ENCODE assay signal across 8 cellular contexts in genomic region chr14:68598621-68599447, GRCh38.
DNase-seq lines count a peak whose midpoint lies in the region; ATAC-seq, FAIRE-seq and TF ChIP-seq lines count a peak whose summit lies in the region.

No MANE protein-coding gene starts in this region.

- no peaks in the 10 kb centered on the region for H3K36me3 ChIP-seq in HUES48 (ENCODE audit: control insufficient read depth, insufficient read depth, low read length)
- H3K36me3 ChIP-seq in body of pancreas (replicated peaks in 1 of 2; ENCODE audit: insufficient read depth in 1 of 2, low read depth in 2 of 2): no peaks in the 10 kb centered on the region
- no peaks in the 10 kb centered on the region for H3K36me3 ChIP-seq in keratinocyte (ENCODE audit: control insufficient read depth in 2 of 2, extremely low read depth in 1 of 2, insufficient read depth in 2 of 2, low read length in 2 of 2)
- H3K36me3 ChIP-seq in spleen: no peaks in the 10 kb centered on the region

- peaks cover 8% of the 10 kb centered on the region for H3K9me3 Mint-ChIP-seq in activated CD4-positive, alpha-beta T cell treated with anti-CD3 and anti-CD28 coated beads, Interleukin-2, amount 10 ng/mL, durations not matched to agents 24 days and 14 days

- no peaks in the 10 kb centered on the region for H3K27me3 Mint-ChIP-seq in activated CD4-positive, alpha-beta T cell treated with anti-CD3 and anti-CD28 coated beads, Interleukin-2, amount 10 ng/mL, durations not matched to agents 24 days and 14 days

- no peak overlapping the region for H3K4me3 ChIP-seq in HUES48 (ENCODE audit: low read depth, low read length)
- H3K4me3 ChIP-seq in body of pancreas: no peak overlapping the region
- no peak overlapping the region for H3K4me3 ChIP-seq in keratinocyte (ENCODE audit: control insufficient read depth in 2 of 3, extremely low read depth in 1 of 3, insufficient read depth in 2 of 3, low read depth in 1 of 3, low read length in 3 of 3)
- H3K4me3 ChIP-seq in spleen: peak overlapping the region in 1 of 8 donors; percentile 54

- dilution Hi-C loops in keratinocyte (cut with MboI; ENCODE audit: extremely low pct_ligation_motif_present, low sequenced_read_pairs): no loop called here

- no peaks in the 10 kb centered on the region for H3K9me1 ChIP-seq in keratinocyte (ENCODE audit: control insufficient read depth, extremely low read depth, insufficient read depth, low read length)

- intact Hi-C loops in body of pancreas (cut with DNase I): no loop called here
- intact Hi-C loops in spleen (cut with DNase I; ENCODE audit: low total_unique reads): no loop called here
- intact Hi-C loops in activated CD4-positive, alpha-beta T cell treated with anti-CD3 and anti-CD28 coated beads, Interleukin-2, amount 10 ng/mL, durations not matched to agents 24 days and 14 days (cut with micrococcal nuclease): no loop called here

- H3K9me3 ChIP-seq in HUES48 (ENCODE audit: control insufficient read depth, insufficient read depth, low read length): no peaks in the 10 kb centered on the region
- H3K9me3 ChIP-seq in body of pancreas: no peaks in the 10 kb centered on the region
- no peaks in the 10 kb centered on the region for H3K9me3 ChIP-seq in keratinocyte (ENCODE audit: control insufficient read depth, low read depth, low read length)
- no peaks in the 10 kb centered on the region for H3K9me3 ChIP-seq in spleen

- peak; percentile 53 to 87 (median 83) for TF ChIP-seq POLR2A in body of pancreas (IDR thresholded peaks at IDR 0.05)
- no peak for TF ChIP-seq POLR2A in spleen (IDR thresholded peaks at IDR 0.05)

- ATAC-seq in body of pancreas: peak; percentile 87

- H3K27me3 ChIP-seq in HUES48 (ENCODE audit: control insufficient read depth, insufficient read depth, low read length): no peaks in the 10 kb centered on the region
- no peaks in the 10 kb centered on the region for H3K27me3 ChIP-seq in body of pancreas
- H3K27me3 ChIP-seq in keratinocyte (ENCODE audit: control insufficient read depth, extremely low read depth, insufficient read depth, low read length): no peaks in the 10 kb centered on the region
- H3K27me3 ChIP-seq in spleen (replicated peaks in 1 of 7): no peaks in the 10 kb centered on the region

- 18 to 22% methylated on average over 19 to 22 of the region's 22 CpGs for WGBS in body of pancreas, 2 donors
- 42 to 65% (median 52%) methylated on average over 22 of the region's 22 CpGs for WGBS in spleen, 5 donors

- H3K27ac Mint-ChIP-seq in activated CD4-positive, alpha-beta T cell treated with anti-CD3 and anti-CD28 coated beads, Interleukin-2, amount 10 ng/mL, durations not matched to agents 24 days and 14 days: no peak overlapping the region

- H3K9ac ChIP-seq in HUES48 (ENCODE audit: low read depth, low read length) (no peak overlapping the region), keratinocyte (ENCODE audit: control insufficient read depth, extremely low read depth, insufficient read depth, low read length) (no peak overlapping the region)

- H3K4me1 ChIP-seq in HUES48 (ENCODE audit: control insufficient read depth, insufficient read depth, low read length) (peaks cover 9% of the 10 kb centered on the region), body of pancreas (peaks cover 54% of the 10 kb centered on the region), keratinocyte (ENCODE audit: control insufficient read depth, extremely low read depth, insufficient read depth, low read length) (peaks cover 12% of the 10 kb centered on the region), spleen (peaks cover 0 to 36% (median 18%) of the 10 kb centered on the region in 6 donors)

- DNase-seq in body of pancreas (peak; percentile 74 to 89 (median 83)), keratinocyte (ENCODE audit: low read depth, low spot score) (no peak), spleen (peak; percentile 86), NCI-H1436 treated with DMSO at 0.1 percent for 48 hours (lab: John Stamatoyannopoulos, UW) (no peak), DMS53 treated with DMSO at 0.1 percent for 48 hours (lab: John Stamatoyannopoulos, UW; ENCODE audit: unreplicated experiment) (no peak)
- no peak for DNase-seq in stimulated activated CD4-positive, alpha-beta T cell treated with anti-CD3 and anti-CD28 coated beads, Interleukin-4, amount 100 ng/mL, for 24 hours
- DNase-seq in activated CD4-positive, alpha-beta T cell treated with anti-CD3 and anti-CD28 coated beads, Interleukin-2, amount 10 ng/mL, durations not matched to agents 24 days and 14 days: no peak

- no peak overlapping the region for H3K4me3 Mint-ChIP-seq in activated CD4-positive, alpha-beta T cell treated with anti-CD3 and anti-CD28 coated beads, Interleukin-2, amount 10 ng/mL, durations not matched to agents 24 days and 14 days

- peak in 3 of 7 experiments; percentile 22 to 30 (median 22) for TF ChIP-seq CTCF in body of pancreas (IDR thresholded peaks at IDR 0.05)
- TF ChIP-seq CTCF in keratinocyte (optimal IDR thresholded peaks at IDR 0.05 in 1 of 3, IDR thresholded peaks at IDR 0.05 in 1 of 3, conservative IDR thresholded peaks at IDR 0.05 in 1 of 3; ENCODE audit: extremely low read depth in 1 of 3, insufficient read depth in 2 of 3, low read length in 3 of 3): no peak
- no peak for TF ChIP-seq CTCF in spleen (IDR thresholded peaks at IDR 0.05 in 8 of 11, conservative IDR thresholded peaks at IDR 0.05 in 3 of 11)

- peaks cover 6% of the 10 kb centered on the region for H3K4me1 Mint-ChIP-seq in activated CD4-positive, alpha-beta T cell treated with anti-CD3 and anti-CD28 coated beads, Interleukin-2, amount 10 ng/mL, durations not matched to agents 24 days and 14 days

- H3K79me2 ChIP-seq in keratinocyte (ENCODE audit: control insufficient read depth, insufficient read depth, low read length): no peaks in the 10 kb centered on the region

- no peak overlapping the region for H2AFZ ChIP-seq in keratinocyte (ENCODE audit: control insufficient read depth, low read length)

- H3K4me2 ChIP-seq in keratinocyte (ENCODE audit: control insufficient read depth, extremely low read depth, insufficient read depth, low read depth, low read length): no peak overlapping the region

- peak overlapping the region; percentile 65 for H3K27ac ChIP-seq in HUES48 (ENCODE audit: low read depth, low read length)
- peak overlapping the region; percentile 95 to 99 (median 97) for H3K27ac ChIP-seq in body of pancreas
- H3K27ac ChIP-seq in keratinocyte (ENCODE audit: control insufficient read depth, insufficient read depth, low read length): peak overlapping the region; percentile 29
- H3K27ac ChIP-seq in spleen: peak overlapping the region; percentile 22 to 95 (median 83)

- peak; percentile 13 for FAIRE-seq in keratinocyte (lab: Jason Lieb, UNC)

- no peaks in the 10 kb centered on the region for H3K36me3 Mint-ChIP-seq in activated CD4-positive, alpha-beta T cell treated with anti-CD3 and anti-CD28 coated beads, Interleukin-2, amount 10 ng/mL, durations not matched to agents 24 days and 14 days (ENCODE audit: low read depth)

- no peaks in the 10 kb centered on the region for H4K20me1 ChIP-seq in keratinocyte (ENCODE audit: control insufficient read depth, extremely low read depth, insufficient read depth, low read length)

Comparison
In these comparisons a context has a peak if more than half of its experiments do, and no peak if none do; other contexts are left out.
1. H3K27ac ChIP-seq: peak in every context shown above with its lines; median percentile 97 in body of pancreas; 83 in spleen; 65 in HUES48; 29 in keratinocyte.
2. DNase-seq: peak in body of pancreas (4 of 4) and spleen (single experiment); none in keratinocyte (single experiment), stimulated activated CD4-positive, alpha-beta T cell treated with anti-CD3 and anti-CD28 coated beads, Interleukin-4, amount 100 ng/mL, for 24 hours (single experiment), NCI-H1436 treated with DMSO at 0.1 percent for 48 hours (single experiment), DMS53 treated with DMSO at 0.1 percent for 48 hours (single experiment) and activated CD4-positive, alpha-beta T cell treated with anti-CD3 and anti-CD28 coated beads, Interleukin-2, amount 10 ng/mL, durations not matched to agents 24 days and 14 days (single experiment).
3. POLR2A ChIP-seq: peak in body of pancreas (3 of 3); none in spleen (0 of 3).